ENCODE assay signal across 17 cellular contexts in the genomic region with DNA sequence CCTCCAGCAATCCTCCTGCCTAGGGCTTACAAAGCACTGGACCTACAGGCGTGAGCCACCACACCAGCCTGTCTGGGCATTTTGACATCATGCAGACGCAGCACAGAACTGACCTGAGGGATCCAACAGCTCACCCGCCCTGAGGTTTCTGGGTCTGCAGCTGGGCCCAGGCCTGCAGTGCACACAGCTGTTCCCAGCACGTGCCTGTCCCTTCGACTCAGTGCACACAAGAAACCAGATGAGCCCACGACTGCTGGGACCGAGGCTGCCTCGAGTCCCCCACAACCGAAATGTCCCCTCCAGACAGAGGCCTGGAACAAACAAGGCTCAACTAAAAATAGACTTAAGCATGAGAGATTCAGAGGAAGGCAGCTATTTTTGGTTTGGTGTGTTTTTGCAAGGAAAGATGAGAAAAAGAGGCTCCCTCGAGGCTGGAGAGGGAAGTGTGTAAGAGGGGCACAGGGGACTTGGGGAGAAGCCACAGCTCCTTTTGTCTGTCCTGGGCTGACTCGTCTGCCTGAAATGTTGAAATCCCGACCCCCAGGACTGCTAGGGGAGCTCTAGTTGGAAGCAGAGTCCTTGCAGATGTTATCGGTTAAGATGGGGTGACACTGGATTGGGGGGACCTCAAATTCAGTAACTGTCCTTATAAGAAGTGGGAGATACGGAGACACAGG.
DNase-seq lines count a peak whose midpoint lies in the region; ATAC-seq and TF ChIP-seq lines count a peak whose summit lies in the region.
"Had no signal": no experiment of that assay in that cellular context is flagged by ENCODE, and none has a peak within 500 bp of the region (broad histone marks: within the 10 kb centered on the region; RNA-seq: fewer than 3 reads in every experiment).

No MANE protein-coding gene starts in this region.

- no peaks in the 10 kb centered on the region; a peak in 1 of 22 replicates for H4K20me1 ChIP-seq in BLaER1 treated with 17β-estradiol and CSF1 and Interleukin-3, amounts not matched to agents 10 nM and 100 nM

- peak overlapping the region; percentile 88 to 100 (median 98) for H3K4me2 ChIP-seq in BLaER1 treated with 17β-estradiol and CSF1 and Interleukin-3, amounts not matched to agents 10 nM and 100 nM

- peak; percentile 64 for DNase-seq in SHP77 treated with DMSO at 0.1 percent for 48 hours (lab: John Stamatoyannopoulos, UW)
- DNase-seq in left ventricle myocardium superior: no peak
- DNase-seq in neural crest cell (ENCODE audit: low read depth, low spot score): no peak
- no peak for DNase-seq in DMS153 (lab: John Stamatoyannopoulos, UW)
- DNase-seq in NCI-H526 treated with DMSO at 0.1 percent for 48 hours (lab: John Stamatoyannopoulos, UW): no peak
- DNase-seq in SIG-M5 treated with dmso at 0.1 percent for 504 hours (lab: John Stamatoyannopoulos, UW; ENCODE audit: unreplicated experiment): no peak
- no peak for DNase-seq in AG08396 (ENCODE audit: low spot score)
- DNase-seq: AML-193; Calu3; CD4-positive, alpha-beta memory T cell; H9; NCI-H187; NCI-H526; NK-92 treated with Interleukin-12 subunit alpha and Interleukin-12 subunit beta, amount 100 ng/mL, for 24 hours; RPMI8226 had no signal

- H3K27ac ChIP-seq in BLaER1 treated with 17β-estradiol and CSF1 and Interleukin-3, amounts not matched to agents 10 nM and 100 nM: peak overlapping the region in 10 of 11 experiments; percentile 48 to 100 (median 96); a peak in 18 of 22 replicates
- H3K27ac ChIP-seq: SK-N-MC had no signal

- peaks cover 27% of the 10 kb centered on the region for H3K27me3 Mint-ChIP-seq in neural crest cell (ENCODE audit: low read depth)

- peaks cover 9% of the 10 kb centered on the region for H3K9me3 Mint-ChIP-seq in neural crest cell

- H3K4me3 ChIP-seq in BLaER1 treated with 17β-estradiol and CSF1 and Interleukin-3, amounts not matched to agents 10 nM and 100 nM: peak overlapping the region in 7 of 10 experiments; percentile 56 to 65 (median 58); a peak in 11 of 20 replicates
- H3K4me3 ChIP-seq: SK-N-MC had no signal

- TF ChIP-seq CTCF in neural crest cell (conservative IDR thresholded peaks at IDR 0.05): no peak

- H3K9ac ChIP-seq in BLaER1 treated with 17β-estradiol and CSF1 and Interleukin-3, amounts not matched to agents 10 nM and 100 nM: peak overlapping the region; percentile 32 to 97 (median 86); a peak in 19 of 22 replicates

- intact Hi-C loops in left ventricle myocardium superior (cut with micrococcal nuclease): no loop called here

- H3K4me3 Mint-ChIP-seq in neural crest cell: no peak overlapping the region
- H3K4me3 Mint-ChIP-seq: CD4-positive, alpha-beta memory T cell; H9 had no signal

- 0 out of 22 replicates have a peak, but pooled peaks cover 0 to 16% (median 0%) of the 10 kb centered on the region in 11 experiments for H3K27me3 ChIP-seq in BLaER1 treated with 17β-estradiol and CSF1 and Interleukin-3, amounts not matched to agents 10 nM and 100 nM

- peaks cover 14 to 37% (median 30%) of the 10 kb centered on the region in 11 experiments for H3K9me3 ChIP-seq in BLaER1 treated with 17β-estradiol and CSF1 and Interleukin-3, amounts not matched to agents 10 nM and 100 nM (replicated peaks in 1 of 11)

- H3K4me1 ChIP-seq in BLaER1 treated with 17β-estradiol and CSF1 and Interleukin-3, amounts not matched to agents 10 nM and 100 nM: peaks cover 58 to 67% (median 65%) of the 10 kb centered on the region in 10 experiments

- peak overlapping the region; percentile 46 for H3K27ac Mint-ChIP-seq in neural crest cell (ENCODE audit: unreplicated experiment)
- H3K27ac Mint-ChIP-seq: CD4-positive, alpha-beta memory T cell; H9 had no signal

- H3K36me3 Mint-ChIP-seq in neural crest cell (ENCODE audit: low read depth): peaks cover 6% of the 10 kb centered on the region
- H3K36me3 Mint-ChIP-seq: CD4-positive, alpha-beta memory T cell had no signal

- peak; percentile 65 for ATAC-seq in left ventricle myocardium superior

- peaks cover 8% of the 10 kb centered on the region for H3K4me1 Mint-ChIP-seq in neural crest cell
- H3K4me1 Mint-ChIP-seq: CD4-positive, alpha-beta memory T cell had no signal

- H3K36me3 ChIP-seq in BLaER1 treated with 17β-estradiol and CSF1 and Interleukin-3, amounts not matched to agents 10 nM and 100 nM: peaks cover 0 to 5% (median 0%) of the 10 kb centered on the region in 11 experiments; a peak in 1 of 22 replicates
